In genomic region chr11:1390603-1391164, GRCh38 we compare ENCODE assay signal across 8 cellular contexts. TPM values are rescaled to one million over a fixed set of nuclear protein-coding genes. Genes with fewer than 3 reads are reported as not detected.
DNase-seq lines count a peak whose midpoint lies in the region; ATAC-seq and TF ChIP-seq lines count a peak whose summit lies in the region.

No MANE protein-coding gene starts in this region.

- H4K8ac ChIP-seq in trophoblast cell (ENCODE audit: low read depth, low read length), result no peak overlapping the region

- no peak overlapping the region for H3K4ac ChIP-seq in trophoblast cell (ENCODE audit: low read depth, low read length)

- H3K14ac ChIP-seq in trophoblast cell (ENCODE audit: low read length), result no peak overlapping the region

- TF ChIP-seq POLR2A in vagina (IDR thresholded peaks at IDR 0.05), result no peak

- H4K91ac ChIP-seq in trophoblast cell (ENCODE audit: low read depth, low read length), result no peak overlapping the region

- H3K79me2 ChIP-seq in trophoblast cell (ENCODE audit: control insufficient read depth, insufficient read depth, low read length, poor library complexity), result no peaks in the 10 kb centered on the region

- WGBS in heart right ventricle, 2 donors, result 2% methylated on average over 44 to 66 of the region's 66 CpGs
- WGBS in trophoblast cell (ENCODE audit: extremely low coverage, insufficient coverage, insufficient read length), result no CpG with 5 or more reads among the region's 66 CpGs

- H2BK5ac ChIP-seq in trophoblast cell (ENCODE audit: low read depth, low read length, poor library complexity), result no peak overlapping the region

- no peak overlapping the region for H3K23ac ChIP-seq in trophoblast cell (ENCODE audit: low read length)

- H2BK12ac ChIP-seq in trophoblast cell (ENCODE audit: low read length), result no peak overlapping the region

- DNase-seq in GM03348 (ENCODE audit: low spot score), result peak; percentile 48
- DNase-seq in heart right ventricle, result peak; percentile 44 to 60
- DNase-seq in trophoblast cell, result peak in 1 of 2 donors; percentile 9
- DNase-seq in NCI-H226, result no peak
- no peak for DNase-seq in vagina (ENCODE audit: extremely low spot score in 2 of 2)
- no peak for DNase-seq in lower lobe of right lung
- DNase-seq in MV-4-11 (lab: John Stamatoyannopoulos, UW), result no peak

- H3K79me1 ChIP-seq in trophoblast cell (ENCODE audit: low read length), result no peaks in the 10 kb centered on the region

- H2AFZ ChIP-seq in trophoblast cell (ENCODE audit: insufficient read depth, low read length, poor library complexity), result no peak overlapping the region

- H3K4me3 ChIP-seq in heart right ventricle (peak overlapping the region in 6 of 10 donors; percentile 4 to 34 (median 18)), trophoblast cell (ENCODE audit: low read depth, low read length) (peak overlapping the region; percentile 44), vagina (peak overlapping the region in 1 of 2 donors; percentile 30), lower lobe of right lung (no peak overlapping the region)

- no peak overlapping the region for H2BK120ac ChIP-seq in trophoblast cell (ENCODE audit: insufficient read depth, low read length, poor library complexity)

- intact Hi-C loops in heart right ventricle (cut with DNase I), result no loop called here
- intact Hi-C loops in vagina (cut with DNase I), result no loop called here
- intact Hi-C loops in lower lobe of right lung (cut with DNase I), result no loop called here

- H3K4me1 ChIP-seq in heart right ventricle (peaks cover 6 to 18% (median 14%) of the 10 kb centered on the region in 9 donors), trophoblast cell (ENCODE audit: control insufficient read depth in 1 of 2, insufficient read depth in 2 of 2, low read length in 2 of 2) (peaks cover 5 to 11% of the 10 kb centered on the region in 2 experiments), vagina (peaks cover 18% of the 10 kb centered on the region), lower lobe of right lung (peaks cover 9% of the 10 kb centered on the region)

- H2AK5ac ChIP-seq in trophoblast cell (ENCODE audit: low read length), result no peak overlapping the region

- H4K12ac ChIP-seq in trophoblast cell (ENCODE audit: low read depth, low read length), result no peak overlapping the region

- no peak overlapping the region for H3K9ac ChIP-seq in trophoblast cell (ENCODE audit: low read length)

- H3K27ac ChIP-seq in heart right ventricle, result no peak overlapping the region
- H3K27ac ChIP-seq in trophoblast cell (ENCODE audit: low read depth, low read length), result no peak overlapping the region
- H3K27ac ChIP-seq in vagina, result no peak overlapping the region
- no peak overlapping the region for H3K27ac ChIP-seq in lower lobe of right lung

- H3K27me3 ChIP-seq in heart right ventricle (peaks cover 0 to 52% (median 41%) of the 10 kb centered on the region in 7 donors), trophoblast cell (ENCODE audit: insufficient read depth, low read length) (peaks cover 30% of the 10 kb centered on the region), vagina (peaks cover 10% of the 10 kb centered on the region), lower lobe of right lung (ENCODE audit: low read depth) (peaks cover 46% of the 10 kb centered on the region)

- H3K36me3 ChIP-seq in heart right ventricle (no peaks in the 10 kb centered on the region), trophoblast cell (ENCODE audit: control insufficient read depth in 1 of 2, insufficient read depth in 2 of 2, low read length in 2 of 2) (no peaks in the 10 kb centered on the region), vagina (no peaks in the 10 kb centered on the region), lower lobe of right lung (no peaks in the 10 kb centered on the region)

- H3K9me3 ChIP-seq in heart right ventricle, result no peaks in the 10 kb centered on the region
- H3K9me3 ChIP-seq in trophoblast cell (ENCODE audit: insufficient read depth, low read depth, low read length), result peaks cover 9% of the 10 kb centered on the region
- H3K9me3 ChIP-seq in vagina, result no peaks in the 10 kb centered on the region
- H3K9me3 ChIP-seq in lower lobe of right lung, result no peaks in the 10 kb centered on the region

- peak in 2 of 8 donors; percentile 12 to 18 for ATAC-seq in heart right ventricle
- ATAC-seq in lower lobe of right lung, result no peak

- H3K18ac ChIP-seq in trophoblast cell (ENCODE audit: low read length), result no peak overlapping the region

- peak overlapping the region; percentile 58 for H3K4me2 ChIP-seq in trophoblast cell (ENCODE audit: low read length)

- TF ChIP-seq CTCF in heart right ventricle (IDR thresholded peaks at IDR 0.05) (no peak), vagina (IDR thresholded peaks at IDR 0.05) (no peak), lower lobe of right lung (IDR thresholded peaks at IDR 0.05) (no peak)

TF ChIP-seq in PFSK-1, 5 proteins besides CTCF, POLR2A, EP300 and RAD21:
- TF ChIP-seq POLR2AphosphoS5 (IDR thresholded peaks at IDR 0.05; ENCODE audit: low read depth, low read length), result no peak
- no peak for TF ChIP-seq FOXP2 (optimal IDR thresholded peaks at IDR 0.05; ENCODE audit: borderline replicate concordance, extremely low read depth, extremely low read length, insufficient read depth)
- TF ChIP-seq REST (IDR thresholded peaks at IDR 0.05; ENCODE audit: insufficient read depth in 1 of 2, low read depth in 2 of 2, low read length in 2 of 2), result peak; percentile 85 to 88
- TF ChIP-seq SIN3A (IDR thresholded peaks at IDR 0.05; ENCODE audit: borderline replicate concordance, insufficient read depth, low read length), result no peak
- no peak for TF ChIP-seq TAF1 (IDR thresholded peaks at IDR 0.05; ENCODE audit: borderline replicate concordance, insufficient read depth, low read length)

RNA-seq across cellular contexts. Expression of gene BRSK2, which starts 0.9 kb away (rescaled TPM):
- 73.3 TPM for polyA plus RNA-seq in PFSK-1 (2012; ENCODE audit: insufficient read length, low read depth)
- under 1 TPM in 9 of 10 donors, not detected in 1; 0.13 to 0.91 (median 0.42) TPM for total RNA-seq in heart right ventricle
- polyA plus RNA-seq in heart right ventricle, result 1 to 10 TPM in 1 of 2 donors, under 1 TPM in 1; 0.68 to 2.3 TPM
- 0.82 and 0.89 TPM in 2 replicates for polyA plus RNA-seq in trophoblast cell (2013)
- 3.9 TPM for total RNA-seq in vagina
- 0.62 TPM for total RNA-seq in lower lobe of right lung

Comparison
In these comparisons a context has a peak if more than half of its experiments do, and no peak if none do; other contexts are left out.
1. DNase-seq: peak in GM03348 (single experiment) and heart right ventricle (2 of 2); none in NCI-H226 (single experiment), vagina (0 of 2), lower lobe of right lung (single experiment) and MV-4-11 (single experiment).